17 cellular contexts compared by ENCODE assay signal in genomic region chr3:54046677-54047214, GRCh38.
DNase-seq lines count a peak whose midpoint lies in the region; ATAC-seq and TF ChIP-seq lines count a peak whose summit lies in the region.
"Had no signal": no experiment of that assay in that cellular context is flagged by ENCODE, and none has a peak within 500 bp of the region (broad histone marks: within the 10 kb centered on the region; RNA-seq: fewer than 3 reads in every experiment).

No MANE protein-coding gene starts in this region.

- POLR2A ChIA-PET in CD4-positive, alpha-beta T cell (lab: Charles Lee): no interaction called here

- H3K9ac ChIP-seq in stomach smooth muscle (ENCODE audit: low read length in 2 of 2): no peak overlapping the region
- H3K9ac ChIP-seq: KMS-11 had no signal

- H3K9me3 ChIP-seq in stomach smooth muscle (ENCODE audit: control insufficient read depth in 2 of 2, low read length in 2 of 2): no peaks in the 10 kb centered on the region
- H3K9me3 ChIP-seq in CD4-positive, alpha-beta T cell (ENCODE audit: control insufficient read depth, low read length): no peaks in the 10 kb centered on the region
- H3K9me3 ChIP-seq: gastroesophageal sphincter had no signal

- no peak for ATAC-seq in CD4-positive, alpha-beta T cell (ENCODE audit: poor library complexity)
- ATAC-seq: activated naive CD4-positive, alpha-beta T cell treated with anti-CD3 and anti-CD28 coated beads, Interleukin-2, amount 50 U/mL, for 72 hours; gastroesophageal sphincter; naive thymus-derived CD8-positive, alpha-beta T cell; sciatic nerve had no signal

- H3K4me3 ChIP-seq in fibroblast of the aortic adventitia (ENCODE audit: low read depth, low read length) (no peak overlapping the region), stomach smooth muscle (ENCODE audit: low read length in 2 of 2) (no peak overlapping the region)
- H3K4me3 ChIP-seq: gastroesophageal sphincter had no signal

- no peaks in the 10 kb centered on the region for H3K9me3 Mint-ChIP-seq in CD4-positive, alpha-beta T cell
- H3K9me3 Mint-ChIP-seq: activated naive CD4-positive, alpha-beta T cell treated with anti-CD3 and anti-CD28 coated beads, Interleukin-2, amount 50 U/mL, for 72 hours; dendritic cell treated with granulocyte-macrophage colony-stimulating factor and Interleukin-4, amounts not matched to agents 40 ng/mL and 50 ng/mL, for 4 days; naive thymus-derived CD8-positive, alpha-beta T cell had no signal

- peak overlapping the region; percentile 6 for H3K27ac ChIP-seq in stomach smooth muscle (ENCODE audit: low read length)
- H3K27ac ChIP-seq in CD4-positive, alpha-beta T cell (ENCODE audit: low read depth, low read length): no peak overlapping the region
- H3K27ac ChIP-seq: gastroesophageal sphincter, KMS-11 had no signal

- no peaks in the 10 kb centered on the region for H3K4me1 Mint-ChIP-seq in CD4-positive, alpha-beta T cell (ENCODE audit: low read depth)
- H3K4me1 Mint-ChIP-seq: naive thymus-derived CD8-positive, alpha-beta T cell had no signal

- intact Hi-C loops in CD4-positive, alpha-beta T cell (cut with DNase I, micrococcal nuclease): no loop called here

- no peak overlapping the region for H3K27ac Mint-ChIP-seq in CD4-positive, alpha-beta T cell
- H3K27ac Mint-ChIP-seq: activated naive CD4-positive, alpha-beta T cell treated with anti-CD3 and anti-CD28 coated beads, Interleukin-2, amount 50 U/mL, for 72 hours; dendritic cell treated with granulocyte-macrophage colony-stimulating factor and Interleukin-4, amounts not matched to agents 40 ng/mL and 50 ng/mL, for 4 days; naive thymus-derived CD8-positive, alpha-beta T cell had no signal

- H3K27me3 ChIP-seq in stomach smooth muscle (ENCODE audit: control insufficient read depth in 1 of 2, insufficient read depth in 2 of 2, low read length in 2 of 2): no peaks in the 10 kb centered on the region
- no peaks in the 10 kb centered on the region for H3K27me3 ChIP-seq in CD4-positive, alpha-beta T cell (ENCODE audit: control insufficient read depth, insufficient read depth, low read length)
- H3K27me3 ChIP-seq: gastroesophageal sphincter had no signal

- TF ChIP-seq CTCF in fibroblast of the aortic adventitia (IDR thresholded peaks at IDR 0.05; ENCODE audit: insufficient read depth, low read length): no peak
- TF ChIP-seq CTCF in CD4-positive, alpha-beta T cell (IDR thresholded peaks at IDR 0.05): no peak

- H3K36me3 Mint-ChIP-seq in CD4-positive, alpha-beta T cell (ENCODE audit: low read depth): no peaks in the 10 kb centered on the region
- H3K36me3 Mint-ChIP-seq: activated naive CD4-positive, alpha-beta T cell treated with anti-CD3 and anti-CD28 coated beads, Interleukin-2, amount 50 U/mL, for 72 hours; naive thymus-derived CD8-positive, alpha-beta T cell had no signal

- H3K4me1 ChIP-seq in stomach smooth muscle (ENCODE audit: control insufficient read depth, insufficient read depth, low read length): peaks cover 9% of the 10 kb centered on the region
- H3K4me1 ChIP-seq: gastroesophageal sphincter had no signal

- CTCF ChIA-PET in CD4-positive, alpha-beta T cell (lab: Charles Lee): no interaction called here

- peaks cover 16% of the 10 kb centered on the region for H3K27me3 Mint-ChIP-seq in CD4-positive, alpha-beta T cell

- DNase-seq in H4 (ENCODE audit: low spot score) (peak; percentile 77), SK-N-DZ (ENCODE audit: low spot score) (peak; percentile 84), fibroblast of the aortic adventitia (ENCODE audit: low read depth) (peak; percentile 37), NCI-H2029 treated with DMSO at 0.1 percent for 48 hours (lab: John Stamatoyannopoulos, UW) (no peak), T-helper 1 cell (no peak)
- no peak for DNase-seq in CD4-positive, alpha-beta T cell
- DNase-seq: activated CD8-positive, alpha-beta memory T cell treated with anti-CD3 and anti-CD28 coated beads, Interleukin-2, amount 50 U/mL, for 48 hours; Calu3; islet precursor cell; naive thymus-derived CD8-positive, alpha-beta T cell; NCI-H2081 had no signal

- no peak overlapping the region for H3K4me3 Mint-ChIP-seq in CD4-positive, alpha-beta T cell
- H3K4me3 Mint-ChIP-seq: dendritic cell treated with granulocyte-macrophage colony-stimulating factor and Interleukin-4, amounts not matched to agents 40 ng/mL and 50 ng/mL, for 4 days; naive thymus-derived CD8-positive, alpha-beta T cell had no signal

- H3K36me3 ChIP-seq in stomach smooth muscle (ENCODE audit: control insufficient read depth in 2 of 2, insufficient read depth in 2 of 2, low read length in 2 of 2): no peaks in the 10 kb centered on the region
- H3K36me3 ChIP-seq: gastroesophageal sphincter had no signal

Comparison
In these comparisons a context has a peak if more than half of its experiments do, and no peak if none do; other contexts are left out.
1. DNase-seq: peak in H4 (single experiment), SK-N-DZ (single experiment) and fibroblast of the aortic adventitia (single experiment); none in NCI-H2029 treated with DMSO at 0.1 percent for 48 hours (single experiment), CD4-positive, alpha-beta T cell (0 of 10) and T-helper 1 cell (0 of 5).